ENCODE assay signal across 8 cellular contexts in the genomic region with DNA sequence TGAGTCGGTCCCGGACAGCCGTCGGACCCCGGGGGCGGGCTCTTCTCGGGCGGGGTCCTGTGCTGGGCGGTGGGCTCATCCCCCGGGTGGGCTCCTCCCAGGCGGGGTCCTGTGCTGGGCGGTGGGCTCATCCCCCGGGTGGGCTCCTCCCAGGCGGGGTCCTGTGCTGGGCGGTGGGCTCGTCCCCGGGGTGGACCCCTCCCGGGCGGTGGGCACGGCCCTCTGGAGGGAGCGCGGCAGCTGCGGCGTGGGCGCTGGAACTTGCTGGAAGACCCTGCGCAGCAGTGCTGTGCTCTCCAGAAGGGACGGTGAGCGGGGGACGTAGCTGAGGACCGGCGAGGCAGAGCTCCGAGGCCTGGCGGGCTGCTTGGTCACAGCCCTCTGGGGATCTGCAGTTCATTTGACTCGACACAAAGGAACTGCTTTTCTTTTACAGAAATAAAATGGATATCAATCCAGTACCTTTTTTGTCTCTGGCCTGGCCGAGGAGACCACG. TPM values are rescaled to one million over a fixed set of nuclear protein-coding genes. Genes with fewer than 3 reads are reported as not detected.
A peak's percentile ranks its signal among the peaks of the same experiment; 100 is the strongest.
DNase-seq lines count a peak whose midpoint lies in the region; ATAC-seq, FAIRE-seq and TF ChIP-seq lines count a peak whose summit lies in the region.

No MANE protein-coding gene starts in this region.

- ATAC-seq in HG03045 (IDR thresholded peaks at IDR 0.05; ENCODE audit: unreplicated experiment): no peak
- ATAC-seq in HG03139 (IDR thresholded peaks at IDR 0.05; ENCODE audit: unreplicated experiment): no peak

- H3K36me3 ChIP-seq in breast epithelium (no peaks in the 10 kb centered on the region), small intestine (ENCODE audit: control insufficient read depth in 2 of 2, insufficient read depth in 2 of 2, low read length in 2 of 2) (no peaks in the 10 kb centered on the region)

- no peaks in the 10 kb centered on the region for H3K9me3 ChIP-seq in breast epithelium
- no peaks in the 10 kb centered on the region for H3K9me3 ChIP-seq in small intestine (ENCODE audit: control insufficient read depth, low read depth)

- no peaks in the 10 kb centered on the region for H3K36me3 Mint-ChIP-seq in MCF 10A (ENCODE audit: insufficient read depth, unreplicated experiment)

- H3K4me1 ChIP-seq in breast epithelium (no peaks in the 10 kb centered on the region), small intestine (ENCODE audit: control insufficient read depth in 2 of 2, insufficient read depth in 1 of 2, low read depth in 1 of 2, low read length in 1 of 2) (no peaks in the 10 kb centered on the region)

- POLR2A ChIA-PET in MCF 10A (lab: Yijun Ruan, JAX): no interaction called here

- no peak for TF ChIP-seq POLR2A in breast epithelium (IDR thresholded peaks at IDR 0.05)

- peak overlapping the region; percentile 62 to 94 (median 66) for H3K4me3 ChIP-seq in breast epithelium
- H3K4me3 ChIP-seq in small intestine (ENCODE audit: low read depth in 1 of 2, low read length in 2 of 2): peak overlapping the region; percentile 22 to 63

- TF ChIP-seq CTCF in breast epithelium (IDR thresholded peaks at IDR 0.05): no peak
- TF ChIP-seq CTCF in MCF 10A (IDR thresholded peaks at IDR 0.05; ENCODE audit: unreplicated experiment): no peak

- H3K27me3 ChIP-seq in breast epithelium (peaks cover 0 to 7% of the 10 kb centered on the region in 2 donors), small intestine (ENCODE audit: control insufficient read depth in 2 of 2, insufficient read depth in 2 of 2, low read length in 2 of 2) (peaks cover 0 to 2% of the 10 kb centered on the region in 2 donors)

- intact Hi-C loops in breast epithelium (cut with DNase I; ENCODE audit: low total_unique reads): no loop called here
- intact Hi-C loops in MCF 10A (cut with micrococcal nuclease): no loop called here

- no peak for FAIRE-seq in small intestine (lab: Jason Lieb, UNC)

- H3K9me3 Mint-ChIP-seq in MCF 10A (ENCODE audit: unreplicated experiment): no peaks in the 10 kb centered on the region

- H3K27ac Mint-ChIP-seq in MCF 10A (ENCODE audit: low read depth, unreplicated experiment): no peak overlapping the region

- H3K4me1 Mint-ChIP-seq in MCF 10A (ENCODE audit: insufficient read depth, unreplicated experiment): no peaks in the 10 kb centered on the region

- CTCF ChIA-PET in MCF 10A (lab: Yijun Ruan, JAX): interaction anchor here (0.7 to 1.0 kb wide), 3 partner anchors 19 to 71 kb away, joined by 3 to 4 read pairs (median 4); no protein-coding TSS in a partner anchor

- H3K27me3 Mint-ChIP-seq in MCF 10A (ENCODE audit: insufficient read depth, unreplicated experiment): peaks cover 44% of the 10 kb centered on the region

- H3K4me3 Mint-ChIP-seq in MCF 10A (ENCODE audit: unreplicated experiment): no peak overlapping the region

- BruUV-seq in MCF 10A (replicated peaks; lab: Mats Ljungman, UMichigan): no TSS peak

- WGBS in small intestine, 3 donors: 5 to 20% (median 12%) methylated on average over 33 to 36 of the region's 36 CpGs

- H3K27ac ChIP-seq in breast epithelium (peak overlapping the region; percentile 81 to 97), small intestine (ENCODE audit: low read depth in 1 of 2, low read length in 1 of 2) (peak overlapping the region in 1 of 2 donors; percentile 62)

- DNase-seq in breast epithelium (ENCODE audit: low spot score in 2 of 2) (no peak), MCF 10A (ENCODE audit: unreplicated experiment) (no peak), amniotic stem cell (lab: John Stamatoyannopoulos, UW) (peak; percentile 10), iPS-NIHi11 (ENCODE audit: low spot score) (peak; percentile 44), small intestine (no peak), GM19240 (ENCODE audit: insufficient read length, low spot score) (no peak)

RNA-seq across cellular contexts. Expression of gene JAM3, which starts 0.6 kb away (rescaled TPM):
- total RNA-seq in breast epithelium: 10 to 100 TPM; 25.0 to 34.5 (median 33.8) TPM
- total RNA-seq in MCF 10A (2022): 1.6 TPM in 2 replicates
- 1 to 10 TPM in 2 of 3 donors, under 1 TPM in 1; 0.67 to 7.6 (median 1.4) TPM for polyA plus RNA-seq in small intestine

Comparison
In these comparisons a context has a peak if more than half of its experiments do, and no peak if none do; other contexts are left out.
1. DNase-seq: peak in amniotic stem cell (single experiment) and iPS-NIHi11 (single experiment); none in breast epithelium (0 of 2), MCF 10A (single experiment), small intestine (single experiment) and GM19240 (single experiment).